18 cellular contexts compared by ENCODE assay signal in the genomic region with DNA sequence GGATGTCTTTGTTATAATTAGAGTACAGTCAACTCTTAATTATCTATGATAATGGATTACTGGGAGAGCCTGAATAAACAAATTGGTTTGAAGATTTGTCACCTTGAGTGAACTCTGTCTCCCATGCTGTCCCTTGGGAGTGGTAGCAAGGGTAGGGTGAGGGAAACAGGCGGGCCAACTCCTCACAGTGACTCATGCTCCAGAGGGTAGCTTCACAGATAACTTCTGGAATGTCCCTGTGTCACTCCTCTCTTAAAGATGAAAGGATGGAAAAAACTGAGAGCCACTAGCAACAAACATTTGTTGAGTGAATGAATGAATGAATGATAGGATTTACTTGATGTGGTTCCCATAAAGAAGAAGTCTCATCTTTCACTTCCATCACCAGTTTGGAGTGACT. TPM values are rescaled to one million over a fixed set of nuclear protein-coding genes. Genes with fewer than 3 reads are reported as not detected.
DNase-seq lines count a peak whose midpoint lies in the region; ATAC-seq and TF ChIP-seq lines count a peak whose summit lies in the region.
"Had no signal": no experiment of that assay in that cellular context is flagged by ENCODE, and none has a peak within 500 bp of the region (broad histone marks: within the 10 kb centered on the region; RNA-seq: fewer than 3 reads in every experiment).

No MANE protein-coding gene starts in this region.

- H3K9me3 ChIP-seq in GM23248 (ENCODE audit: low read depth) (no peaks in the 10 kb centered on the region), PC-3 (ENCODE audit: low read length) (no peaks in the 10 kb centered on the region), colonic mucosa (no peaks in the 10 kb centered on the region)
- H3K9me3 ChIP-seq: Peyer's patch had no signal

- no peak overlapping the region for H3K4me2 ChIP-seq in GM23248 (ENCODE audit: unreplicated experiment)
- H3K4me2 ChIP-seq in PC-3 (ENCODE audit: low read length), result no peak overlapping the region
- H3K4me2 ChIP-seq: GM23338 had no signal

- H3K4me3 ChIP-seq in GM23248, result no peak overlapping the region
- no peak overlapping the region for H3K4me3 ChIP-seq in PC-3 (ENCODE audit: low read length)
- no peak overlapping the region for H3K4me3 ChIP-seq in colonic mucosa
- H3K4me3 ChIP-seq: GM23338, K562, Peyer's patch had no signal

- H3K79me2 ChIP-seq in GM23248 (ENCODE audit: insufficient read depth), result no peaks in the 10 kb centered on the region
- no peaks in the 10 kb centered on the region for H3K79me2 ChIP-seq in PC-3 (ENCODE audit: low read length)

- BruUV-seq in PC-3 (replicated peaks; lab: Mats Ljungman, UMichigan), result no TSS peak

- H3K9me2 ChIP-seq in GM23248 (ENCODE audit: insufficient read depth), result no peaks in the 10 kb centered on the region
- no peaks in the 10 kb centered on the region for H3K9me2 ChIP-seq in PC-3 (replicated peaks; ENCODE audit: low read length)

- 69 to 100% methylated on average over 1 of the region's 1 CpG for WGBS in GM23248 (ENCODE audit: low coverage in 1 of 2, low lambda C conversion rate in 2 of 2, missing lambda C conversion rate in 2 of 2), 2 experiments

- POLR2A ChIA-PET in PC-3 (lab: Charles Lee; ENCODE audit: unreplicated experiment), result no interaction called here

- H3K27me3 ChIP-seq in GM23248 (replicated peaks; ENCODE audit: insufficient read depth) (no peaks in the 10 kb centered on the region), PC-3 (ENCODE audit: low read length) (no peaks in the 10 kb centered on the region), colonic mucosa (no peaks in the 10 kb centered on the region)
- H3K27me3 ChIP-seq: Peyer's patch had no signal

- no peak; the same call in 1 of the 2 replicates for ATAC-seq in PC-3
- no peak for ATAC-seq in HG03378 (IDR thresholded peaks at IDR 0.05; ENCODE audit: unreplicated experiment)
- ATAC-seq: GM23338, K562 had no signal

- H3K9ac ChIP-seq in GM23248, result no peak overlapping the region
- no peak overlapping the region for H3K9ac ChIP-seq in PC-3 (ENCODE audit: low read length)
- H3K9ac ChIP-seq in colonic mucosa (ENCODE audit: low read depth in 2 of 2, low read length in 2 of 2), result no peak overlapping the region

- H3K27ac ChIP-seq in GM23248 (no peak overlapping the region), PC-3 (ENCODE audit: low read length) (no peak overlapping the region), colonic mucosa (no peak overlapping the region)
- H3K27ac ChIP-seq: 22Rv1, Peyer's patch had no signal

- TF ChIP-seq CTCF in PC-3 (conservative IDR thresholded peaks at IDR 0.05; ENCODE audit: low read depth, low read length) (no peak), colonic mucosa (IDR thresholded peaks at IDR 0.05) (no peak)

- DNase-seq in DMS53 (lab: John Stamatoyannopoulos, UW) (peak; percentile 41), DMS53 treated with DMSO at 0.1 percent for 48 hours (lab: John Stamatoyannopoulos, UW; ENCODE audit: unreplicated experiment) (no peak), GM23248 (peak; percentile 15), PC-3 (peak; percentile 24), kidney tubule cell (ENCODE audit: low spot score) (peak; percentile 15), pons (ENCODE audit: low spot score) (no peak), colonic mucosa (no peak)
- DNase-seq: NCI-H1048, NCI-H2029 treated with DMSO at 0.1 percent for 48 hours, NCI-H2227 treated with DMSO at 0.1 percent for 48 hours, NCI-H524 treated with DMSO at 0.1 percent for 48 hours, Peyer's patch, SHP77 had no signal

- H3K36me3 ChIP-seq in GM23248 (ENCODE audit: low read depth), result no peaks in the 10 kb centered on the region
- H3K36me3 ChIP-seq in PC-3 (ENCODE audit: low read depth, low read length), result no peaks in the 10 kb centered on the region
- no peaks in the 10 kb centered on the region for H3K36me3 ChIP-seq in colonic mucosa
- H3K36me3 ChIP-seq: Peyer's patch had no signal

- no peaks in the 10 kb centered on the region for H4K20me1 ChIP-seq in GM23248 (ENCODE audit: insufficient read depth)
- H4K20me1 ChIP-seq in PC-3 (ENCODE audit: low read length), result no peaks in the 10 kb centered on the region

- CTCF ChIA-PET in PC-3 (lab: Charles Lee), result no interaction called here

- H2AFZ ChIP-seq in GM23248, result no peak overlapping the region
- H2AFZ ChIP-seq in PC-3 (ENCODE audit: low read length), result no peak overlapping the region
- H2AFZ ChIP-seq: GM23338 had no signal

- intact Hi-C loops in PC-3 (cut with micrococcal nuclease) (no loop called here), colonic mucosa (cut with DNase I) (no loop called here)

- H3F3A ChIP-seq in GM23248 (ENCODE audit: insufficient read depth) (no peaks in the 10 kb centered on the region), PC-3 (ENCODE audit: low read length, unreplicated experiment) (no peaks in the 10 kb centered on the region)

- in situ Hi-C loops in GM23248 (cut with MboI), result no loop called here

- H3K4me1 ChIP-seq in GM23248 (ENCODE audit: insufficient read depth) (peaks cover 7% of the 10 kb centered on the region), PC-3 (ENCODE audit: insufficient read depth, low read length) (peaks cover 35% of the 10 kb centered on the region), colonic mucosa (no peaks in the 10 kb centered on the region)
- H3K4me1 ChIP-seq: Peyer's patch had no signal

RNA-seq across cellular contexts. Expression of a gene that starts 53.5 kb away (rescaled TPM):
- total RNA-seq in GM23248 (2014; rRNA removed; shearing (Covaris generic)), result 0.89 and 1.5 TPM in 2 replicates
- polyA plus RNA-seq in GM23248 (2016; fragmentation: Nextera tagmentation; extraction: Ambion mirVana), result 0.86 and 1.1 TPM in 2 replicates
- total RNA-seq in PC-3 (2014; rRNA removed) (0.17 TPM in 1 of 2 replicates, not detected in the other), colonic mucosa (under 1 TPM; 0.32 to 0.88 TPM)
- total RNA-seq: K562 had no signal
- polyA plus RNA-seq: CD14-positive monocyte, K562 had no signal

Comparison
In these comparisons a context has a peak if more than half of its experiments do, and no peak if none do; other contexts are left out.
1. DNase-seq: peak in DMS53 (single experiment), GM23248 (single experiment), PC-3 (single experiment) and kidney tubule cell (single experiment); none in DMS53 treated with DMSO at 0.1 percent for 48 hours (single experiment), pons (single experiment) and colonic mucosa (single experiment).